Comparison of ENCODE assay signal across 16 cellular contexts in genomic region chr2:59395119-59395518, GRCh38.
"Had no signal": no experiment of that assay in that cellular context is flagged by ENCODE, and none has a peak within 500 bp of the region (broad histone marks: within the 10 kb centered on the region; RNA-seq: fewer than 3 reads in every experiment).

No MANE protein-coding gene starts in this region.

- H3K36me3 Mint-ChIP-seq: mesothelial cell of epicardium had no signal

- H3K4me3 Mint-ChIP-seq: mesothelial cell of epicardium, nephron had no signal

- H3K27ac Mint-ChIP-seq: mesothelial cell of epicardium, nephron had no signal

- H3K4me1 Mint-ChIP-seq: mesothelial cell of epicardium, nephron had no signal

- DNase-seq: effector CD4-positive, alpha-beta T cell; heart left ventricle; hippocampal formation; islet precursor cell; mammary epithelial cell; psoas muscle; retina; spleen; stimulated activated CD4-positive, alpha-beta T cell treated with anti-CD3 and anti-CD28 coated beads, Interleukin-15, amount 100 ng/mL, for 24 hours; stimulated activated CD4-positive, alpha-beta T cell treated with anti-CD3 and anti-CD28 coated beads, Interleukin-1b, Interleukin-23, amount 100 ng/mL, for 48 hours; stimulated activated naive CD4-positive, alpha-beta T cell; stomach; substantia nigra; transverse colon had no signal
